9 cellular contexts compared by ENCODE assay signal in genomic region chr19:4678881-4679379, GRCh38. TPM values are rescaled to one million over a fixed set of nuclear protein-coding genes. Genes with fewer than 3 reads are reported as not detected.
DNase-seq lines count a peak whose midpoint lies in the region; ATAC-seq and TF ChIP-seq lines count a peak whose summit lies in the region.
"Had no signal": no experiment of that assay in that cellular context is flagged by ENCODE, and none has a peak within 500 bp of the region (broad histone marks: within the 10 kb centered on the region; RNA-seq: fewer than 3 reads in every experiment).

No MANE protein-coding gene starts in this region.

- H3K27me3 Mint-ChIP-seq in activated T-cell treated with anti-CD3 and anti-CD28 coated beads, Interleukin-2, amount 50 U/mL, for 4 hours (ENCODE audit: low read depth): no peaks in the 10 kb centered on the region

- peak; percentile 73 to 75 for ATAC-seq in activated T-cell treated with anti-CD3 and anti-CD28 coated beads, Interleukin-2, amount 50 U/mL, for 4 hours

- no peak overlapping the region for H3K4me2 ChIP-seq in GM23248 (ENCODE audit: unreplicated experiment)

- intact Hi-C loops in thyroid gland (cut with DNase I): no loop called here

- no peaks in the 10 kb centered on the region for H3K79me2 ChIP-seq in GM23248 (ENCODE audit: insufficient read depth)

- H3K9me3 ChIP-seq in GM23248 (ENCODE audit: low read depth) (no peaks in the 10 kb centered on the region), thyroid gland (no peaks in the 10 kb centered on the region)
- H3K9me3 ChIP-seq: vagina had no signal

- no peaks in the 10 kb centered on the region for H3K4me1 Mint-ChIP-seq in activated T-cell treated with anti-CD3 and anti-CD28 coated beads, Interleukin-2, amount 50 U/mL, for 4 hours (ENCODE audit: low read depth)

- H3F3A ChIP-seq in GM23248 (ENCODE audit: insufficient read depth): no peaks in the 10 kb centered on the region; the same call in 1 of the 2 replicates

- H3K4me1 ChIP-seq in GM23248 (ENCODE audit: insufficient read depth): no peaks in the 10 kb centered on the region
- H3K4me1 ChIP-seq in thyroid gland: peaks cover 9 to 11% of the 10 kb centered on the region in 2 donors
- H3K4me1 ChIP-seq: vagina had no signal

- H2AFZ ChIP-seq in GM23248: no peak overlapping the region

- no peaks in the 10 kb centered on the region for H4K20me1 ChIP-seq in GM23248 (ENCODE audit: insufficient read depth)

- H3K36me3 ChIP-seq in GM23248 (ENCODE audit: low read depth) (peaks cover 3% of the 10 kb centered on the region; the same call in 1 of the 2 replicates), thyroid gland (peaks cover 22 to 26% of the 10 kb centered on the region in 2 donors)

- H3K9me3 Mint-ChIP-seq in activated T-cell treated with anti-CD3 and anti-CD28 coated beads, Interleukin-2, amount 50 U/mL, for 4 hours: no peaks in the 10 kb centered on the region

- peak; percentile 42 for DNase-seq in A172 (ENCODE audit: low spot score)
- DNase-seq in GM23248: peak; percentile 18
- no peak for DNase-seq in activated T-cell treated with anti-CD3 and anti-CD28 coated beads, Interleukin-2, amount 50 U/mL, for 4 hours
- DNase-seq in iris pigment epithelial cell (ENCODE audit: low read depth): peak; percentile 31
- DNase-seq in HCEC 1CT: no peak
- DNase-seq in NCI-H128 (lab: John Stamatoyannopoulos, UW; ENCODE audit: unreplicated experiment): no peak
- no peak for DNase-seq in NCI-H2107 treated with DMSO at 0.1 percent for 48 hours (lab: John Stamatoyannopoulos, UW; ENCODE audit: unreplicated experiment)
- no peak for DNase-seq in thyroid gland

- TF ChIP-seq POLR2A in thyroid gland (IDR thresholded peaks at IDR 0.05): no peak

- no peaks in the 10 kb centered on the region for H3K9me2 ChIP-seq in GM23248 (ENCODE audit: insufficient read depth)

- H3K4me3 Mint-ChIP-seq in activated T-cell treated with anti-CD3 and anti-CD28 coated beads, Interleukin-2, amount 50 U/mL, for 4 hours: no peak overlapping the region

- H3K4me3 ChIP-seq in GM23248 (no peak overlapping the region), thyroid gland (replicated peaks in 1 of 3) (no peak overlapping the region)
- H3K4me3 ChIP-seq: vagina had no signal

- H3K27ac ChIP-seq in GM23248: no peak overlapping the region
- no peak overlapping the region for H3K27ac ChIP-seq in thyroid gland
- H3K27ac ChIP-seq: vagina had no signal

- peaks cover 16% of the 10 kb centered on the region for H3K36me3 Mint-ChIP-seq in activated T-cell treated with anti-CD3 and anti-CD28 coated beads, Interleukin-2, amount 50 U/mL, for 4 hours (ENCODE audit: insufficient read depth)

- no peak for TF ChIP-seq CTCF in thyroid gland (IDR thresholded peaks at IDR 0.05)

- no peak overlapping the region for H3K9ac ChIP-seq in GM23248

- 61 to 62% methylated on average over 8 to 20 of the region's 20 CpGs for WGBS in GM23248 (ENCODE audit: low coverage in 1 of 2, low lambda C conversion rate in 2 of 2, missing lambda C conversion rate in 2 of 2), 2 experiments
- 65 to 71% methylated on average over 20 of the region's 20 CpGs for whole genome bisulfite sequencing in thyroid gland, 2 donors

- H3K27me3 ChIP-seq in GM23248 (replicated peaks; ENCODE audit: insufficient read depth) (no peaks in the 10 kb centered on the region), thyroid gland (no peaks in the 10 kb centered on the region)
- H3K27me3 ChIP-seq: vagina had no signal

- in situ Hi-C loops in GM23248 (cut with MboI): no loop called here

RNA-seq across cellular contexts. Expression of gene MYDGF, which starts 8.8 kb away (rescaled TPM):
- 200 and 211 TPM in 2 replicates for total RNA-seq in A172 (2014; rRNA removed; shearing (Covaris generic))
- total RNA-seq in GM23248 (2014; rRNA removed; shearing (Covaris generic)): 177 and 207 TPM in 2 replicates
- 591 and 597 TPM in 2 replicates for polyA plus RNA-seq in GM23248 (2016; fragmentation: Nextera tagmentation; extraction: Ambion mirVana)
- 100 to 1,000 TPM; 129 to 150 (median 134) TPM for total RNA-seq in activated T-cell treated with anti-CD3 and anti-CD28 coated beads, Interleukin-2, amount 50 U/mL, for 4 hours
- 10 to 100 TPM; 48.0 to 72.6 (median 65.2) TPM for total RNA-seq in thyroid gland

RNA-seq across cellular contexts. Expression of gene TNFAIP8L1, which starts 39.6 kb away (rescaled TPM):
- 7.5 and 9.5 TPM in 2 replicates for total RNA-seq in A172 (2014; rRNA removed; shearing (Covaris generic))
- total RNA-seq in GM23248 (2014; rRNA removed; shearing (Covaris generic)): 0.76 and 0.86 TPM in 2 replicates
- polyA plus RNA-seq in GM23248 (2016; fragmentation: Nextera tagmentation; extraction: Ambion mirVana): 2.0 TPM in 2 replicates
- total RNA-seq in activated T-cell treated with anti-CD3 and anti-CD28 coated beads, Interleukin-2, amount 50 U/mL, for 4 hours: 1 to 10 TPM; 3.2 to 4.0 (median 3.9) TPM
- 1 to 10 TPM; 3.8 to 9.5 (median 7.8) TPM for total RNA-seq in thyroid gland

RNA-seq across cellular contexts. Expression of gene DPP9, which starts 44.7 kb away (rescaled TPM):
- total RNA-seq in A172 (2014; rRNA removed; shearing (Covaris generic)): 81.8 and 93.3 TPM in 2 replicates
- 50.3 and 82.2 TPM in 2 replicates for total RNA-seq in GM23248 (2014; rRNA removed; shearing (Covaris generic))
- polyA plus RNA-seq in GM23248 (2016; fragmentation: Nextera tagmentation; extraction: Ambion mirVana): 33.0 and 37.0 TPM in 2 replicates
- total RNA-seq in activated T-cell treated with anti-CD3 and anti-CD28 coated beads, Interleukin-2, amount 50 U/mL, for 4 hours: 100 to 1,000 TPM; 112 to 126 (median 120) TPM
- total RNA-seq in thyroid gland: 10 to 100 TPM; 32.0 to 50.7 (median 42.9) TPM

Comparison
In these comparisons a context has a peak if more than half of its experiments do, and no peak if none do; other contexts are left out.
1. DNase-seq: peak in A172 (single experiment), GM23248 (single experiment) and iris pigment epithelial cell (single experiment); none in activated T-cell treated with anti-CD3 and anti-CD28 coated beads, Interleukin-2, amount 50 U/mL, for 4 hours (single experiment), HCEC 1CT (single experiment), NCI-H128 (single experiment), NCI-H2107 treated with DMSO at 0.1 percent for 48 hours (single experiment) and thyroid gland (0 of 2).